Comparison of ENCODE assay signal across 1 cellular context in the genomic region with DNA sequence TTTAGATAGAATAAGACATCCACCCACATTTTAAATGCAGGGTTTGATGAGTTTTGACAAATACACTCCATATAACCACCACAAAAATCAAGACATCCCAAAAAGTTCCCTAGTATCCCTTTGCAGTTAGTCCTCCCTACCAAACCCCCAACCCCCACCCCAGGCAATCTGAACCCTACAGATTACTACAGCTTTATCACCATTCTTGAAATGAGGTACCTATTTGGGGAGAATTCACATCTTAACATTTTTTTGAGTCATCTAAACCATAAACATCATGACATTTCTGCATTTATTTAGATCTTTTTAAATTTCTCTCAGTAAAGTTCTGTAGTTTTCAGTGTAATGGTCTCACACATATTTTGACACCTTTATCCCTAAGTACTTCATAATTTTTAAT.
A peak's percentile ranks its signal among the peaks of the same experiment; 100 is the strongest.
TF ChIP-seq lines count a peak whose summit lies in the region.

No MANE protein-coding gene starts in this region.

TF ChIP-seq in HepG2, 621 proteins besides CTCF, POLR2A, EP300 and RAD21:
- TF ChIP-seq, protein P1, sequence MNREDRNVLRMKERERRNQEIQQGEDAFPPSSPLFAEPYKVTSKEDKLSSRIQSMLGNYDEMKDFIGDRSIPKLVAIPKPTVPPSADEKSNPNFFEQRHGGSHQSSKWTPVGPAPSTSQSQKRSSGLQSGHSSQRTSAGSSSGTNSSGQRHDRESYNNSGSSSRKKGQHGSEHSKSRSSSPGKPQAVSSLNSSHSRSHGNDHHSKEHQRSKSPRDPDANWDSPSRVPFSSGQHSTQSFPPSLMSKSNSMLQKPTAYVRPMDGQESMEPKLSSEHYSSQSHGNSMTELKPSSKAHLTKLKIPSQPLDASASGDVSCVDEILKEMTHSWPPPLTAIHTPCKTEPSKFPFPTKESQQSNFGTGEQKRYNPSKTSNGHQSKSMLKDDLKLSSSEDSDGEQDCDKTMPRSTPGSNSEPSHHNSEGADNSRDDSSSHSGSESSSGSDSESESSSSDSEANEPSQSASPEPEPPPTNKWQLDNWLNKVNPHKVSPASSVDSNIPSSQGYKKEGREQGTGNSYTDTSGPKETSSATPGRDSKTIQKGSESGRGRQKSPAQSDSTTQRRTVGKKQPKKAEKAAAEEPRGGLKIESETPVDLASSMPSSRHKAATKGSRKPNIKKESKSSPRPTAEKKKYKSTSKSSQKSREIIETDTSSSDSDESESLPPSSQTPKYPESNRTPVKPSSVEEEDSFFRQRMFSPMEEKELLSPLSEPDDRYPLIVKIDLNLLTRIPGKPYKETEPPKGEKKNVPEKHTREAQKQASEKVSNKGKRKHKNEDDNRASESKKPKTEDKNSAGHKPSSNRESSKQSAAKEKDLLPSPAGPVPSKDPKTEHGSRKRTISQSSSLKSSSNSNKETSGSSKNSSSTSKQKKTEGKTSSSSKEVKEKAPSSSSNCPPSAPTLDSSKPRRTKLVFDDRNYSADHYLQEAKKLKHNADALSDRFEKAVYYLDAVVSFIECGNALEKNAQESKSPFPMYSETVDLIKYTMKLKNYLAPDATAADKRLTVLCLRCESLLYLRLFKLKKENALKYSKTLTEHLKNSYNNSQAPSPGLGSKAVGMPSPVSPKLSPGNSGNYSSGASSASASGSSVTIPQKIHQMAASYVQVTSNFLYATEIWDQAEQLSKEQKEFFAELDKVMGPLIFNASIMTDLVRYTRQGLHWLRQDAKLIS (CRISPR knock-in tag; IDR thresholded peaks at IDR 0.05), result no peak
- TF ChIP-seq HNRNPK (IDR thresholded peaks at IDR 0.05; ENCODE audit: low read depth, low read length, poor library complexity, severe bottlenecking), result peak; percentile 59
